23 cellular contexts compared by ENCODE assay signal in the genomic region with DNA sequence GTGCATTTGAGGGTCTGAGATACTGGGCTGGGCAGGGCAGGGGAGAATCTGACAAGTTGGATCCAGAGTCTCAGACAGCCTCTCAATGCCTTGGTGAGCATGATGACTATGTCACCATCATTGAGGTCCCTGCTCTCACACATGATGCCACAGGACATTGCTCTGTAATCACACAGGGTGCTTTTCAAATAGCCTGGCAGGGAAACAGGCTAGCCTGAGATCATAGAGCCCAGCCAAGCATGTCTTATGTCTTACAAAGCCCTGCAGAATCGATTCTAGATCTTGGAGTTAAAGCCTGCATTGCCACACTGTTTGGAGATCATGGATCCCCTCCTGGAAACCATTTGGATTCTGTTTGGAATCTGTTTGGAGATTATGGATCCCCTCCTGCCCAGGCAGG. TPM values are rescaled to one million over a fixed set of nuclear protein-coding genes. Genes with fewer than 3 reads are reported as not detected.
DNase-seq lines count a peak whose midpoint lies in the region; ATAC-seq, FAIRE-seq and TF ChIP-seq lines count a peak whose summit lies in the region.
"Had no signal": no experiment of that assay in that cellular context is flagged by ENCODE, and none has a peak within 500 bp of the region (broad histone marks: within the 10 kb centered on the region; RNA-seq: fewer than 3 reads in every experiment).

No MANE protein-coding gene starts in this region.

- CTCF ChIA-PET in A673 (lab: Charles Lee), result no interaction called here

- H3K9me3 ChIP-seq in A673 (ENCODE audit: low read depth, low read length, poor library complexity, severe bottlenecking), result no peaks in the 10 kb centered on the region
- H3K9me3 ChIP-seq in lower lobe of right lung, result no peaks in the 10 kb centered on the region
- H3K9me3 ChIP-seq: A549 had no signal

- intact Hi-C loops in A673 (cut with micrococcal nuclease; ENCODE audit: unreplicated experiment) (no loop called here), lower lobe of right lung (cut with DNase I) (no loop called here)

- BruUV-seq in A673 (replicated peaks; lab: Mats Ljungman, UMichigan), result no TSS peak

- H3K27ac Mint-ChIP-seq in mesothelial cell of epicardium, result no peak overlapping the region
- H3K27ac Mint-ChIP-seq: CD8-positive, alpha-beta memory T cell had no signal

- peaks cover 6% of the 10 kb centered on the region for H3K36me3 Mint-ChIP-seq in mesothelial cell of epicardium
- H3K36me3 Mint-ChIP-seq: CD4-positive, CD25-positive, alpha-beta regulatory T cell; CD8-positive, alpha-beta memory T cell had no signal

- no peak overlapping the region for H3K4me3 Mint-ChIP-seq in mesothelial cell of epicardium
- H3K4me3 Mint-ChIP-seq: CD4-positive, CD25-positive, alpha-beta regulatory T cell; CD8-positive, alpha-beta memory T cell; H9 had no signal

- TF ChIP-seq CTCF in A673 (conservative IDR thresholded peaks at IDR 0.05; ENCODE audit: low read depth, low read length) (no peak), mesothelial cell of epicardium (IDR thresholded peaks at IDR 0.05; ENCODE audit: unreplicated experiment) (no peak), lower lobe of right lung (IDR thresholded peaks at IDR 0.05) (no peak)

- H3K27me3 ChIP-seq in A673 (replicated peaks; ENCODE audit: insufficient read depth, low read depth, low read length, poor library complexity), result no peaks in the 10 kb centered on the region
- H3K27me3 ChIP-seq in lower lobe of right lung (ENCODE audit: low read depth), result peaks cover 15% of the 10 kb centered on the region

- peaks cover 20% of the 10 kb centered on the region for H3K4me1 ChIP-seq in A673 (ENCODE audit: insufficient read depth, low read length, poor library complexity, severe bottlenecking)
- no peaks in the 10 kb centered on the region for H3K4me1 ChIP-seq in lower lobe of right lung
- H3K4me1 ChIP-seq: A549 had no signal

- H3K9me3 Mint-ChIP-seq in mesothelial cell of epicardium, result no peaks in the 10 kb centered on the region
- H3K9me3 Mint-ChIP-seq: H9 had no signal

- ATAC-seq in lower lobe of right lung (no peak), GM19328 (IDR thresholded peaks at IDR 0.05; ENCODE audit: unreplicated experiment) (no peak)
- ATAC-seq: A549, K562 had no signal

- peak overlapping the region; percentile 43 for H3K27ac ChIP-seq in A673 (ENCODE audit: low read depth, low read length, poor library complexity, severe bottlenecking)
- no peak overlapping the region for H3K27ac ChIP-seq in lower lobe of right lung
- H3K27ac ChIP-seq: 22Rv1, A549, HL-60 had no signal

- peaks cover 5% of the 10 kb centered on the region for H3K4me1 Mint-ChIP-seq in mesothelial cell of epicardium

- POLR2A ChIA-PET in A673 (lab: Charles Lee; ENCODE audit: low non-redundant PET), result no interaction called here

- no peak for TF ChIP-seq POLR2A in GM12891 (IDR thresholded peaks at IDR 0.05; ENCODE audit: low read depth, low read length)

- FAIRE-seq in GM12891 (lab: Jason Lieb, UNC), result no peak
- FAIRE-seq: A549, GM19239 had no signal

- H3K36me3 ChIP-seq in A673 (ENCODE audit: insufficient read depth, low read length, poor library complexity, severe bottlenecking), result peaks cover 36% of the 10 kb centered on the region
- H3K36me3 ChIP-seq in lower lobe of right lung, result no peaks in the 10 kb centered on the region

- peaks cover 7% of the 10 kb centered on the region for H3K27me3 Mint-ChIP-seq in mesothelial cell of epicardium (ENCODE audit: low read depth)

- no peak for DNase-seq in A673 (ENCODE audit: low spot score)
- no peak for DNase-seq in GM12891 (ENCODE audit: insufficient read length, low spot score)
- DNase-seq in NAMALWA (ENCODE audit: low spot score), result peak; percentile 27
- DNase-seq in kidney tubule cell (ENCODE audit: low spot score), result peak; percentile 6
- DNase-seq in mesothelial cell of epicardium (ENCODE audit: low spot score in 2 of 2, unreplicated experiment in 2 of 2), result no peak
- DNase-seq in lower lobe of right lung, result no peak
- DNase-seq in HCEC 1CT, result no peak
- DNase-seq: C1 segment of cervical spinal cord; CD4-positive, CD25-positive, alpha-beta regulatory T cell; CD8-positive, alpha-beta memory T cell; COR-L47; DMS 273 treated with DMSO at 0.1 percent for 48 hours; GDM1; GOT3; H9; IMR-90 had no signal

- H3K4me3 ChIP-seq in A673 (ENCODE audit: low read depth, low read length, poor library complexity, severe bottlenecking) (no peak overlapping the region), lower lobe of right lung (no peak overlapping the region)
- H3K4me3 ChIP-seq: A549, K562 had no signal

TF ChIP-seq in GM12891, 5 proteins besides CTCF, POLR2A, EP300 and RAD21:
- TF ChIP-seq POLR2AphosphoS5 (IDR thresholded peaks at IDR 0.05; ENCODE audit: low read depth, low read length), result no peak
- TF ChIP-seq PAX5 (IDR thresholded peaks at IDR 0.05; ENCODE audit: insufficient read depth, low read length, severe bottlenecking), result peak; percentile 19

RNA-seq across cellular contexts. Expression of a gene that starts 5.3 kb away (rescaled TPM):
- total RNA-seq in A673 (2021) (63.5 and 81.2 TPM in 2 replicates), mesothelial cell of epicardium (16.8 to 20.3 TPM (median 19.7 TPM) in 3 replicates), lower lobe of right lung (not detected)
- polyA plus RNA-seq in GM12891 (2012; ENCODE audit: low read depth, missing spikeins), result 2.6 TPM
- total RNA-seq: CD4-positive, CD25-positive, alpha-beta regulatory T cell; HT1080; IMR-90 had no signal
- polyA plus RNA-seq: CD4-positive, CD25-positive, alpha-beta regulatory T cell; CD8-positive, alpha-beta memory T cell had no signal

RNA-seq across cellular contexts. Expression of a gene that starts 35.7 kb away (rescaled TPM):
- total RNA-seq in A673 (2021) (11.7 and 13.3 TPM in 2 replicates), mesothelial cell of epicardium (2.9 to 4.0 TPM (median 2.9 TPM) in 3 replicates), lower lobe of right lung (89.4 TPM)
- 3.6 TPM for polyA plus RNA-seq in GM12891 (2012; ENCODE audit: low read depth, missing spikeins)

RNA-seq across cellular contexts. Expression of a gene that starts 39.4 kb away (rescaled TPM):
- 131 and 135 TPM in 2 replicates for total RNA-seq in A673 (2021)
- 79.4 TPM for polyA plus RNA-seq in GM12891 (2012; ENCODE audit: low read depth, missing spikeins)
- 70.4 to 73.1 TPM (median 72.6 TPM) in 3 replicates for total RNA-seq in mesothelial cell of epicardium
- total RNA-seq in lower lobe of right lung, result 55.3 TPM

Comparison
In these comparisons a context has a peak if more than half of its experiments do, and no peak if none do; other contexts are left out.
1. DNase-seq: peak in NAMALWA (single experiment) and kidney tubule cell (single experiment); none in A673 (single experiment), GM12891 (single experiment), mesothelial cell of epicardium (0 of 2), lower lobe of right lung (single experiment) and HCEC 1CT (single experiment).
2. RNA of a gene that starts 5.3 kb away (total RNA-seq): 63.5 to 81.2 TPM in A673 and 16.8 to 20.3 TPM in mesothelial cell of epicardium; not detected in lower lobe of right lung (single experiment); every median in the first group is over 10 times any median in the second.